In the genomic region with DNA sequence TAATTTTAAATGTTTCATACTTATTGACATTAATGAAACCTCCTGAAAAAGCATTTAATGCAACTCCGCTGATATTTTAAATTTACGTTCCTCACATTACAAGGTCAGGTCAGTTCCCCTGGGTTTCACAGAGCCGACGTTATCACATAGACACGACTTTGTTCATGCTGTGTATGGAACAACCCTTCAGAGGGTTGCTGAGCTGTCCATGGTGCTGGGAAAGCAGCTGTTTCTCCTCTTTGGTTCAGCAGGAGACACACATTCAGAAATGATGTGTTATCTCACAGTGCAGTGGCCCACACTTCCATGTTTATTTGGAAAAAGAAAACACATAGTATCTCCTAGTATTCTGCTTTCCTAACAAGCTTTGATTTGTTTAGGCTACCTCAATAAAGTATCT, we compare ENCODE assay signal across 10 cellular contexts. TPM values are rescaled to one million over a fixed set of nuclear protein-coding genes. Genes with fewer than 3 reads are reported as not detected.
DNase-seq lines count a peak whose midpoint lies in the region; ATAC-seq lines count a peak whose summit lies in the region.
"Had no signal": no experiment of that assay in that cellular context is flagged by ENCODE, and none has a peak within 500 bp of the region (broad histone marks: within the 10 kb centered on the region; RNA-seq: fewer than 3 reads in every experiment).

No MANE protein-coding gene starts in this region.

- CTCF ChIA-PET in activated CD8-positive, alpha-beta T cell treated with anti-CD3 and anti-CD28 coated beads, Interleukin-2, amount 10 ng/mL, durations not matched to agents 7 days and 5 days (lab: Charles Lee): no interaction called here

- H3K27me3 Mint-ChIP-seq in activated CD8-positive, alpha-beta T cell treated with anti-CD3 and anti-CD28 coated beads, Interleukin-2, amount 10 ng/mL, durations not matched to agents 7 days and 5 days (ENCODE audit: low read depth): peaks cover 8% of the 10 kb centered on the region
- H3K27me3 Mint-ChIP-seq: IgD-negative memory B cell had no signal

- no peak overlapping the region for H3K4me3 Mint-ChIP-seq in activated CD8-positive, alpha-beta T cell treated with anti-CD3 and anti-CD28 coated beads, Interleukin-2, amount 10 ng/mL, durations not matched to agents 7 days and 5 days
- H3K4me3 Mint-ChIP-seq: IgD-negative memory B cell had no signal

- no peak for ATAC-seq in activated CD8-positive, alpha-beta T cell treated with anti-CD3 and anti-CD28 coated beads, Interleukin-2, amount 10 ng/mL, durations not matched to agents 7 days and 5 days
- no peak for ATAC-seq in GM21576 (IDR thresholded peaks at IDR 0.05; ENCODE audit: unreplicated experiment)
- no peak for ATAC-seq in GM21367 (IDR thresholded peaks at IDR 0.05; ENCODE audit: unreplicated experiment)

- POLR2A ChIA-PET in activated CD8-positive, alpha-beta T cell treated with anti-CD3 and anti-CD28 coated beads, Interleukin-2, amount 10 ng/mL, durations not matched to agents 7 days and 5 days (lab: Charles Lee): no interaction called here

- H3K9me3 Mint-ChIP-seq in activated CD8-positive, alpha-beta T cell treated with anti-CD3 and anti-CD28 coated beads, Interleukin-2, amount 10 ng/mL, durations not matched to agents 7 days and 5 days (ENCODE audit: insufficient read depth): no peaks in the 10 kb centered on the region

- H3K36me3 Mint-ChIP-seq in activated CD8-positive, alpha-beta T cell treated with anti-CD3 and anti-CD28 coated beads, Interleukin-2, amount 10 ng/mL, durations not matched to agents 7 days and 5 days (ENCODE audit: low read depth): no peaks in the 10 kb centered on the region
- H3K36me3 Mint-ChIP-seq: IgD-negative memory B cell had no signal

- H3K27ac Mint-ChIP-seq in activated CD8-positive, alpha-beta T cell treated with anti-CD3 and anti-CD28 coated beads, Interleukin-2, amount 10 ng/mL, durations not matched to agents 7 days and 5 days: no peak overlapping the region
- H3K27ac Mint-ChIP-seq: IgD-negative memory B cell had no signal

- no peaks in the 10 kb centered on the region for H3K4me1 Mint-ChIP-seq in activated CD8-positive, alpha-beta T cell treated with anti-CD3 and anti-CD28 coated beads, Interleukin-2, amount 10 ng/mL, durations not matched to agents 7 days and 5 days (ENCODE audit: low read depth)
- H3K4me1 Mint-ChIP-seq: IgD-negative memory B cell had no signal

- DNase-seq in AG20443 (ENCODE audit: low spot score) (peak; percentile 40), HPDE6-E6E7 (ENCODE audit: extremely low spot score) (peak; percentile 25), iPS-NIHi7 (ENCODE audit: extremely low spot score) (peak; percentile 52), COLO668 (lab: John Stamatoyannopoulos, UW; ENCODE audit: unreplicated experiment) (no peak), NCI-H2029 (lab: John Stamatoyannopoulos, UW) (no peak)
- peak; percentile 51 for DNase-seq in activated CD8-positive, alpha-beta T cell treated with anti-CD3 and anti-CD28 coated beads, Interleukin-2, amount 10 ng/mL, durations not matched to agents 7 days and 5 days
- DNase-seq: DMS79 had no signal

RNA-seq across cellular contexts. Expression of a gene that starts 53.5 kb away (rescaled TPM):
- total RNA-seq in activated CD8-positive, alpha-beta T cell treated with anti-CD3 and anti-CD28 coated beads, Interleukin-2, amount 10 ng/mL, durations not matched to agents 7 days and 5 days: 1 to 10 TPM; 2.0 to 3.0 TPM

Comparison
In these comparisons a context has a peak if more than half of its experiments do, and no peak if none do; other contexts are left out.
1. DNase-seq: peak in AG20443 (single experiment), HPDE6-E6E7 (single experiment), activated CD8-positive, alpha-beta T cell treated with anti-CD3 and anti-CD28 coated beads, Interleukin-2, amount 10 ng/mL, durations not matched to agents 7 days and 5 days (single experiment) and iPS-NIHi7 (single experiment); none in COLO668 (single experiment) and NCI-H2029 (single experiment).